In the genomic region with DNA sequence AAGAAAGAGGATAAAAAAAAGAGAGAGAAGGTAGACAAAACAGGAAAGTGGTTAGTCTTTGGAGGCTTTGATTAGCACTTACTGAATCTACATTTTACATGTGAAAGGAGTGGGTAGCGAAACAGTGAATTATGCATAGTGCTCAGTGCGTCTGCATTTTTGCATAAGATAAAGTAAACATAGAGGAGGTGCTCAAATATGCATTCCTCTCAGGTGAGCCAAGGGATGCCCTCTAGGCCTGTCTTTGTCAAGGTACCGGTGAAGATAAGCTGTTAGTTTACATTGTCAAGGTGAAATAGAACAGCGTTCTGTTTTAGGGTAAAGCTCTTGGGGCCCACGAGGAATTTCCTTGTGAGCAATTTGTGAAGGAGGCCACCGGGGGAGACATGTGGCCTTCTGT, we compare ENCODE assay signal across 1 cellular context.
TF ChIP-seq lines count a peak whose summit lies in the region.

No MANE protein-coding gene starts in this region.

TF ChIP-seq in GM23338, 12 proteins besides CTCF, POLR2A, EP300 and RAD21 (continued from another document):
- TF ChIP-seq, protein P1, sequence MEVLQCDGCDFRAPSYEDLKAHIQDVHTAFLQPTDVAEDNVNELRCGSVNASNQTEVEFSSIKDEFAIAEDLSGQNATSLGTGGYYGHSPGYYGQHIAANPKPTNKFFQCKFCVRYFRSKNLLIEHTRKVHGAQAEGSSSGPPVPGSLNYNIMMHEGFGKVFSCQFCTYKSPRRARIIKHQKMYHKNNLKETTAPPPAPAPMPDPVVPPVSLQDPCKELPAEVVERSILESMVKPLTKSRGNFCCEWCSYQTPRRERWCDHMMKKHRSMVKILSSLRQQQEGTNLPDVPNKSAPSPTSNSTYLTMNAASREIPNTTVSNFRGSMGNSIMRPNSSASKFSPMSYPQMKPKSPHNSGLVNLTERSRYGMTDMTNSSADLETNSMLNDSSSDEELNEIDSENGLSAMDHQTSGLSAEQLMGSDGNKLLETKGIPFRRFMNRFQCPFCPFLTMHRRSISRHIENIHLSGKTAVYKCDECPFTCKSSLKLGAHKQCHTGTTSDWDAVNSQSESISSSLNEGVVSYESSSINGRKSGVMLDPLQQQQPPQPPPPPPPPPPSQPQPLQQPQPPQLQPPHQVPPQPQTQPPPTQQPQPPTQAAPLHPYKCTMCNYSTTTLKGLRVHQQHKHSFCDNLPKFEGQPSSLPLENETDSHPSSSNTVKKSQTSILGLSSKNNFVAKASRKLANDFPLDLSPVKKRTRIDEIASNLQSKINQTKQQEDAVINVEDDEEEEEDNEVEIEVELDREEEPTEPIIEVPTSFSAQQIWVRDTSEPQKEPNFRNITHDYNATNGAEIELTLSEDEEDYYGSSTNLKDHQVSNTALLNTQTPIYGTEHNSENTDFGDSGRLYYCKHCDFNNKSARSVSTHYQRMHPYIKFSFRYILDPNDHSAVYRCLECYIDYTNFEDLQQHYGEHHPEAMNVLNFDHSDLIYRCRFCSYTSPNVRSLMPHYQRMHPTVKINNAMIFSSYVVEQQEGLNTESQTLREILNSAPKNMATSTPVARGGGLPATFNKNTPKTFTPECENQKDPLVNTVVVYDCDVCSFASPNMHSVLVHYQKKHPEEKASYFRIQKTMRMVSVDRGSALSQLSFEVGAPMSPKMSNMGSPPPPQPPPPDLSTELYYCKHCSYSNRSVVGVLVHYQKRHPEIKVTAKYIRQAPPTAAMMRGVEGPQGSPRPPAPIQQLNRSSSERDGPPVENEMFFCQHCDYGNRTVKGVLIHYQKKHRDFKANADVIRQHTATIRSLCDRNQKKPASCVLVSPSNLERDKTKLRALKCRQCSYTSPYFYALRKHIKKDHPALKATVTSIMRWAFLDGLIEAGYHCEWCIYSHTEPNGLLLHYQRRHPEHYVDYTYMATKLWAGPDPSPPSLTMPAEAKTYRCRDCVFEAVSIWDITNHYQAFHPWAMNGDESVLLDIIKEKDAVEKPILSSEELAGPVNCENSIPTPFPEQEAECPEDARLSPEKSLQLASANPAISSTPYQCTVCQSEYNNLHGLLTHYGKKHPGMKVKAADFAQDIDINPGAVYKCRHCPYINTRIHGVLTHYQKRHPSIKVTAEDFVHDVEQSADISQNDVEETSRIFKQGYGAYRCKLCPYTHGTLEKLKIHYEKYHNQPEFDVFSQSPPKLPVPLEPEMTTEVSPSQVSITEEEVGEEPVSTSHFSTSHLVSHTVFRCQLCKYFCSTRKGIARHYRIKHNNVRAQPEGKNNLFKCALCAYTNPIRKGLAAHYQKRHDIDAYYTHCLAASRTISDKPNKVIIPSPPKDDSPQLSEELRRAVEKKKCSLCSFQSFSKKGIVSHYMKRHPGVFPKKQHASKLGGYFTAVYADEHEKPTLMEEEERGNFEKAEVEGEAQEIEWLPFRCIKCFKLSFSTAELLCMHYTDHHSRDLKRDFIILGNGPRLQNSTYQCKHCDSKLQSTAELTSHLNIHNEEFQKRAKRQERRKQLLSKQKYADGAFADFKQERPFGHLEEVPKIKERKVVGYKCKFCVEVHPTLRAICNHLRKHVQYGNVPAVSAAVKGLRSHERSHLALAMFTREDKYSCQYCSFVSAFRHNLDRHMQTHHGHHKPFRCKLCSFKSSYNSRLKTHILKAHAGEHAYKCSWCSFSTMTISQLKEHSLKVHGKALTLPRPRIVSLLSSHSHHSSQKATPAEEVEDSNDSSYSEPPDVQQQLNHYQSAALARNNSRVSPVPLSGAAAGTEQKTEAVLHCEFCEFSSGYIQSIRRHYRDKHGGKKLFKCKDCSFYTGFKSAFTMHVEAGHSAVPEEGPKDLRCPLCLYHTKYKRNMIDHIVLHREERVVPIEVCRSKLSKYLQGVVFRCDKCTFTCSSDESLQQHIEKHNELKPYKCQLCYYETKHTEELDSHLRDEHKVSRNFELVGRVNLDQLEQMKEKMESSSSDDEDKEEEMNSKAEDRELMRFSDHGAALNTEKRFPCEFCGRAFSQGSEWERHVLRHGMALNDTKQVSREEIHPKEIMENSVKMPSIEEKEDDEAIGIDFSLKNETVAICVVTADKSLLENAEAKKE (CRISPR knock-in tag; IDR thresholded peaks at IDR 0.05), result peak; percentile 77; the same call in 1 of the 2 replicates
- no peak for TF ChIP-seq EZH2 (IDR thresholded peaks at IDR 0.05; ENCODE audit: low read depth, unreplicated experiment)
TF ChIP-seq in GM23338: peak in this region for 4.
